Comparison of ENCODE assay signal across 14 cellular contexts in the genomic region with DNA sequence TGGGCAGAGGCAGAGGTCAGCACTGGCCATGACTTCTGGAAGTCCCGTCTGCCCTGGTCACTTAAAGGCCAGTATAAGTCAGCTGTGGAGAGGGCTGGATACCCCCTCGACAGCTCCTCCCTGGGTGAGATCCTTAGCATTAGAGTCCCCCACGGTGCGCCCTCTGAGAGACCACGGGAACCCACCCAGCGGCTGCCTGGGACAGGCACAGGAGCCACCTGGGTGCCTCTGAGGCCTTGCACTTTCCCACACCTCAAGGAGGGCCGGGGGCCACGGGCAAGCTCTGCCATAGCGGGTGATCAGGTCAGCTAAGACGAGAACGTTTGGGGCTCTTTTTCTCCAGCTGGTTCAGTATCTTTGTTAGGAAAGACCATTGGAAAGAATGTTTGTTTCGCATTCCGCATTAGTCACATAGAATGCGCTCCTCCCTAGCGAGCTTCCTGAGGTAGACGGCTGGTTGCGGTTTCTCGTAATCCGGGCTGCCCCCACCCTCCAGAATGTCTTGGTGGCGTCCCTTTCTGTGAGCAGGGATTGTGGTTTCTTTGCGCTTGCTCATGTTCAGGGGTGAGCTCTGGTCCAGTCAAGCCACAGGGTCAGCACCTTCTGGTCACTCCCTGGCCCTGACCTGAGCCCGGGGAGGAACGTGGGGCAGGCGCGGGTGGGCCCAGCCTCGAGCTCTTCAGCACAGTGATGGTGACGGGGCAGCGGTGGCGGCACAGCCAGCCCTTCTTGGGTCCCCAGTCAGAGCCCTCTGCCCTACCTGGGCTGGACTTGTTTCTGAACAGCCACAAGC. TPM values are rescaled to one million over a fixed set of nuclear protein-coding genes. Genes with fewer than 3 reads are reported as not detected.
DNase-seq lines count a peak whose midpoint lies in the region; ATAC-seq and TF ChIP-seq lines count a peak whose summit lies in the region.
"Had no signal": no experiment of that assay in that cellular context is flagged by ENCODE, and none has a peak within 500 bp of the region (broad histone marks: within the 10 kb centered on the region; RNA-seq: fewer than 3 reads in every experiment).

No MANE protein-coding gene starts in this region.

- peaks cover 40 to 88% (median 53%) of the 10 kb centered on the region in 4 donors for H3K36me3 ChIP-seq in sigmoid colon

- no peak for TF ChIP-seq CTCF in epithelial cell of esophagus (IDR thresholded peaks at IDR 0.05; ENCODE audit: insufficient read depth, low read depth, low read length, missing control alignments)
- no peak for TF ChIP-seq CTCF in retinal pigment epithelial cell (conservative IDR thresholded peaks at IDR 0.05; ENCODE audit: low read depth, low read length)
- TF ChIP-seq CTCF in sigmoid colon (IDR thresholded peaks at IDR 0.05), result no peak

- no peaks in the 10 kb centered on the region for H3K4me1 ChIP-seq in sigmoid colon
- H3K4me1 ChIP-seq: left lung had no signal

- H3K27ac ChIP-seq in sigmoid colon, result no peak overlapping the region
- H3K27ac ChIP-seq: left lung had no signal

- peak; percentile 98 for DNase-seq in EL
- DNase-seq in RPMI7951 (ENCODE audit: low read depth), result peak; percentile 98
- DNase-seq in epithelial cell of esophagus (ENCODE audit: low read depth), result peak; percentile 54
- peak; percentile 37 for DNase-seq in retinal pigment epithelial cell (ENCODE audit: low read depth)
- no peak for DNase-seq in sigmoid colon
- no peak for DNase-seq in SKM-1 treated with dmso at 0.1 percent for 144 hours (lab: John Stamatoyannopoulos, UW; ENCODE audit: unreplicated experiment)
- DNase-seq: activated naive CD4-positive, alpha-beta T cell treated with anti-CD3 and anti-CD28 coated beads for 36 hours; CD4-positive, alpha-beta T cell; NCI-H1436; stimulated activated CD4-positive, alpha-beta T cell treated with anti-CD3 and anti-CD28 coated beads, Interleukin-1b, Interleukin-23, amount 100 ng/mL, for 48 hours had no signal

- H3K27me3 ChIP-seq in sigmoid colon, result no peaks in the 10 kb centered on the region
- H3K27me3 ChIP-seq: dorsolateral prefrontal cortex, left lung had no signal

- WGBS in sigmoid colon, 2 donors, result 95 to 97% methylated on average over 29 of the region's 29 CpGs

- H3K4me3 ChIP-seq in epithelial cell of esophagus (ENCODE audit: low read length) (no peak overlapping the region), retinal pigment epithelial cell (ENCODE audit: low read length) (no peak overlapping the region), sigmoid colon (no peak overlapping the region)
- H3K4me3 ChIP-seq: dorsolateral prefrontal cortex, left lung had no signal

- TF ChIP-seq EP300 in sigmoid colon (IDR thresholded peaks at IDR 0.05), result no peak

- no peaks in the 10 kb centered on the region for H3K9me3 ChIP-seq in sigmoid colon
- H3K9me3 ChIP-seq: left lung had no signal

- intact Hi-C loops in sigmoid colon (cut with DNase I), result no loop called here

- no peak for TF ChIP-seq POLR2A in sigmoid colon (IDR thresholded peaks at IDR 0.05)
- no peak for TF ChIP-seq POLR2A in GM18505 (IDR thresholded peaks at IDR 0.05; ENCODE audit: borderline replicate concordance, extremely low read depth, insufficient read depth, insufficient read length)

- ATAC-seq in GM18505 (IDR thresholded peaks at IDR 0.05; ENCODE audit: unreplicated experiment) (no peak), GM18519 (IDR thresholded peaks at IDR 0.05; ENCODE audit: low FRiP score, unreplicated experiment) (no peak)
- ATAC-seq: left lung had no signal

RNA-seq across cellular contexts. Expression of a gene that starts 25.2 kb away (rescaled TPM):
- 50.2 and 65.5 TPM in 2 replicates for total RNA-seq in RPMI7951 (2014; rRNA removed; shearing (Covaris generic))
- total RNA-seq in sigmoid colon, result 100 to 1,000 TPM in 3 of 4 donors, 10 to 100 TPM in 1; 79.8 to 152 (median 128) TPM
- polyA plus RNA-seq in sigmoid colon, result 10 to 100 TPM; 32.4 to 87.8 (median 41.4) TPM

RNA-seq across cellular contexts. Expression of a gene that starts 26.5 kb away (rescaled TPM):
- total RNA-seq in RPMI7951 (2014; rRNA removed; shearing (Covaris generic)), result 1.1 and 1.6 TPM in 2 replicates
- total RNA-seq in sigmoid colon, result 10 to 100 TPM in 1 of 4 donors, 1 to 10 TPM in 3; 4.3 to 10.5 (median 7.2) TPM
- polyA plus RNA-seq in sigmoid colon, result 10 to 100 TPM in 1 of 3 donors, 1 to 10 TPM in 2; 1.8 to 17.1 (median 2.5) TPM

RNA-seq across cellular contexts. Expression of a gene that starts 26.8 kb away (rescaled TPM):
- total RNA-seq in RPMI7951 (2014; rRNA removed; shearing (Covaris generic)), result 82.5 and 136 TPM in 2 replicates
- 100 to 1,000 TPM in 1 of 4 donors, 10 to 100 TPM in 3; 61.5 to 104 (median 71.1) TPM for total RNA-seq in sigmoid colon
- 100 to 1,000 TPM; 114 to 198 (median 129) TPM for polyA plus RNA-seq in sigmoid colon

RNA-seq across cellular contexts. Expression of a gene that starts 36.3 kb away (rescaled TPM):
- 15.6 and 22.7 TPM in 2 replicates for total RNA-seq in RPMI7951 (2014; rRNA removed; shearing (Covaris generic))
- 10 to 100 TPM; 61.4 to 98.4 (median 78.9) TPM for total RNA-seq in sigmoid colon
- 10 to 100 TPM; 34.4 to 59.5 (median 40.2) TPM for polyA plus RNA-seq in sigmoid colon

RNA-seq across cellular contexts. Expression of a gene that starts 36.7 kb away (rescaled TPM):
- 50.1 and 71.5 TPM in 2 replicates for total RNA-seq in RPMI7951 (2014; rRNA removed; shearing (Covaris generic))
- total RNA-seq in sigmoid colon, result 100 to 1,000 TPM in 2 of 4 donors, 10 to 100 TPM in 2; 77.8 to 170 (median 98.1) TPM
- 10 to 100 TPM; 53.5 to 69.1 (median 56.6) TPM for polyA plus RNA-seq in sigmoid colon

Comparison
In these comparisons a context has a peak if more than half of its experiments do, and no peak if none do; other contexts are left out.
1. DNase-seq: peak in EL (single experiment), RPMI7951 (single experiment), epithelial cell of esophagus (single experiment) and retinal pigment epithelial cell (single experiment); none in sigmoid colon (single experiment) and SKM-1 treated with dmso at 0.1 percent for 144 hours (single experiment).